31 cellular contexts compared by ENCODE assay signal in genomic region chr1:177648138-177648537, GRCh38.
"Had no signal": no experiment of that assay in that cellular context is flagged by ENCODE, and none has a peak within 500 bp of the region (broad histone marks: within the 10 kb centered on the region; RNA-seq: fewer than 3 reads in every experiment).

No MANE protein-coding gene starts in this region.

- H3K4me1 Mint-ChIP-seq: activated CD4-positive, alpha-beta memory T cell treated with anti-CD3 and anti-CD28 coated beads, Interleukin-2, amount 10 ng/mL, durations not matched to agents 7 days and 5 days; activated CD4-positive, alpha-beta T cell treated with anti-CD3 and anti-CD28 coated beads, Interleukin-2, amount 10 ng/mL, durations not matched to agents 7 days and 5 days; activated naive CD4-positive, alpha-beta T cell treated with anti-CD3 and anti-CD28 coated beads, Interleukin-2, amount 10 ng/mL, durations not matched to agents 7 days and 5 days; activated naive CD8-positive, alpha-beta T cell treated with anti-CD3 and anti-CD28 coated beads, Interleukin-2, amount 10 ng/mL, durations not matched to agents 7 days and 5 days; T-helper 17 cell had no signal

- DNase-seq: activated CD4-positive, alpha-beta memory T cell treated with anti-CD3 and anti-CD28 coated beads, Interleukin-2, amount 10 ng/mL, durations not matched to agents 7 days and 5 days; activated CD4-positive, alpha-beta T cell treated with anti-CD3 and anti-CD28 coated beads for 1 hour; activated CD4-positive, alpha-beta T cell treated with anti-CD3 and anti-CD28 coated beads for 4 hours; activated CD4-positive, alpha-beta T cell treated with anti-CD3 and anti-CD28 coated beads, Interleukin-2, amount 10 ng/mL, durations not matched to agents 7 days and 5 days; activated CD4-positive, alpha-beta T cell treated with anti-CD3 and anti-CD28 coated beads, Interleukin-2, amount 50 U/mL, for 4 hours; activated CD8-positive, alpha-beta memory T cell treated with anti-CD3 and anti-CD28 coated beads, Interleukin-2, amount 50 U/mL, for 48 hours; activated gamma-delta T cell; activated naive CD4-positive, alpha-beta T cell; activated naive CD4-positive, alpha-beta T cell treated with anti-CD3 and anti-CD28 coated beads, Interleukin-2, amount 10 ng/mL, durations not matched to agents 7 days and 5 days; activated naive CD8-positive, alpha-beta T cell treated with anti-CD3 and anti-CD28 coated beads, Interleukin-2, amount 10 ng/mL, durations not matched to agents 7 days and 5 days; activated T-cell treated with anti-CD3 and anti-CD28 coated beads for 4 hours; activated T-cell treated with anti-CD3 and anti-CD28 coated beads, Interleukin-2, amount 50 U/mL, for 24 hours; activated T-cell treated with anti-CD3 and anti-CD28 coated beads, Interleukin-2, amount 50 U/mL, for 72 hours; brain microvascular endothelial cell; caudate nucleus; cortex of kidney; dermis blood vessel endothelial cell; effector CD4-positive, alpha-beta T cell; effector memory CD8-positive, alpha-beta T cell; erythroblast; esophagus squamous epithelium; foreskin melanocyte; heart right ventricle; T-helper 1 cell; T-helper 17 cell; T1000 had no signal

- H3K27me3 Mint-ChIP-seq: activated CD4-positive, alpha-beta memory T cell treated with anti-CD3 and anti-CD28 coated beads, Interleukin-2, amount 10 ng/mL, durations not matched to agents 7 days and 5 days; activated CD4-positive, alpha-beta T cell treated with anti-CD3 and anti-CD28 coated beads, Interleukin-2, amount 10 ng/mL, durations not matched to agents 7 days and 5 days; activated naive CD4-positive, alpha-beta T cell treated with anti-CD3 and anti-CD28 coated beads, Interleukin-2, amount 10 ng/mL, durations not matched to agents 7 days and 5 days; activated naive CD8-positive, alpha-beta T cell treated with anti-CD3 and anti-CD28 coated beads, Interleukin-2, amount 10 ng/mL, durations not matched to agents 7 days and 5 days; activated T-cell treated with anti-CD3 and anti-CD28 coated beads, Interleukin-2, amount 50 U/mL, for 24 hours; effector memory CD8-positive, alpha-beta T cell; T-helper 17 cell had no signal

- H3K27me3 ChIP-seq: ascending aorta, brain microvascular endothelial cell, esophagus squamous epithelium, gastroesophageal sphincter, heart right ventricle had no signal

- H3K4me3 ChIP-seq: ascending aorta, esophagus squamous epithelium, gastroesophageal sphincter, heart right ventricle had no signal

- H3K4me1 ChIP-seq: ascending aorta, esophagus squamous epithelium, gastroesophageal sphincter had no signal

- H3K4me3 Mint-ChIP-seq: activated CD4-positive, alpha-beta memory T cell treated with anti-CD3 and anti-CD28 coated beads, Interleukin-2, amount 10 ng/mL, durations not matched to agents 7 days and 5 days; activated CD4-positive, alpha-beta T cell treated with anti-CD3 and anti-CD28 coated beads, Interleukin-2, amount 10 ng/mL, durations not matched to agents 7 days and 5 days; activated naive CD4-positive, alpha-beta T cell treated with anti-CD3 and anti-CD28 coated beads, Interleukin-2, amount 10 ng/mL, durations not matched to agents 7 days and 5 days; activated naive CD8-positive, alpha-beta T cell treated with anti-CD3 and anti-CD28 coated beads, Interleukin-2, amount 10 ng/mL, durations not matched to agents 7 days and 5 days; activated T-cell treated with anti-CD3 and anti-CD28 coated beads, Interleukin-2, amount 50 U/mL, for 24 hours; activated T-cell treated with anti-CD3 and anti-CD28 coated beads, Interleukin-2, amount 50 U/mL, for 72 hours; effector memory CD8-positive, alpha-beta T cell; T-helper 17 cell; T-helper 2 cell treated with Interferon-gamma antibody and Interleukin-4, amounts not matched to agents 5 μg/mL and 100 μg/mL, for 36 hours; WTC11 had no signal

- ATAC-seq: activated naive CD4-positive, alpha-beta T cell treated with anti-CD3 and anti-CD28 coated beads, Interleukin-2, amount 50 U/mL, for 72 hours; activated T-cell treated with anti-CD3 and anti-CD28 coated beads, Interleukin-2, amount 50 U/mL, for 72 hours; effector memory CD8-positive, alpha-beta T cell; gastroesophageal sphincter; heart right ventricle; T-helper 17 cell had no signal

- H3K36me3 ChIP-seq: ascending aorta, brain microvascular endothelial cell, esophagus squamous epithelium, gastroesophageal sphincter, heart right ventricle had no signal

- H3K27ac Mint-ChIP-seq: activated CD4-positive, alpha-beta memory T cell treated with anti-CD3 and anti-CD28 coated beads, Interleukin-2, amount 10 ng/mL, durations not matched to agents 7 days and 5 days; activated CD4-positive, alpha-beta T cell treated with anti-CD3 and anti-CD28 coated beads, Interleukin-2, amount 10 ng/mL, durations not matched to agents 7 days and 5 days; activated naive CD4-positive, alpha-beta T cell treated with anti-CD3 and anti-CD28 coated beads, Interleukin-2, amount 10 ng/mL, durations not matched to agents 7 days and 5 days; activated naive CD4-positive, alpha-beta T cell treated with anti-CD3 and anti-CD28 coated beads, Interleukin-2, amount 50 U/mL, for 72 hours; activated naive CD8-positive, alpha-beta T cell treated with anti-CD3 and anti-CD28 coated beads, Interleukin-2, amount 10 ng/mL, durations not matched to agents 7 days and 5 days; activated T-cell treated with anti-CD3 and anti-CD28 coated beads, Interleukin-2, amount 50 U/mL, for 24 hours; activated T-cell treated with anti-CD3 and anti-CD28 coated beads, Interleukin-2, amount 50 U/mL, for 72 hours; effector memory CD8-positive, alpha-beta T cell; T-helper 17 cell; T-helper 2 cell treated with Interferon-gamma antibody and Interleukin-4, amounts not matched to agents 5 μg/mL and 100 μg/mL, for 36 hours; WTC11 had no signal

- H3K9me3 ChIP-seq: ascending aorta, esophagus squamous epithelium had no signal

- H3K27ac ChIP-seq: ascending aorta, brain microvascular endothelial cell, esophagus squamous epithelium, gastroesophageal sphincter, heart right ventricle had no signal

- H3K36me3 Mint-ChIP-seq: activated naive CD4-positive, alpha-beta T cell treated with anti-CD3 and anti-CD28 coated beads, Interleukin-2, amount 10 ng/mL, durations not matched to agents 7 days and 5 days; activated naive CD4-positive, alpha-beta T cell treated with anti-CD3 and anti-CD28 coated beads, Interleukin-2, amount 50 U/mL, for 72 hours; activated naive CD8-positive, alpha-beta T cell treated with anti-CD3 and anti-CD28 coated beads, Interleukin-2, amount 10 ng/mL, durations not matched to agents 7 days and 5 days; WTC11 had no signal

- H3K9me3 Mint-ChIP-seq: activated CD4-positive, alpha-beta T cell treated with anti-CD3 and anti-CD28 coated beads, Interleukin-2, amount 10 ng/mL, durations not matched to agents 7 days and 5 days; T-helper 2 cell treated with Interferon-gamma antibody and Interleukin-4, amounts not matched to agents 5 μg/mL and 100 μg/mL, for 36 hours had no signal
